ENCODE assay signal across 9 cellular contexts in the genomic region with DNA sequence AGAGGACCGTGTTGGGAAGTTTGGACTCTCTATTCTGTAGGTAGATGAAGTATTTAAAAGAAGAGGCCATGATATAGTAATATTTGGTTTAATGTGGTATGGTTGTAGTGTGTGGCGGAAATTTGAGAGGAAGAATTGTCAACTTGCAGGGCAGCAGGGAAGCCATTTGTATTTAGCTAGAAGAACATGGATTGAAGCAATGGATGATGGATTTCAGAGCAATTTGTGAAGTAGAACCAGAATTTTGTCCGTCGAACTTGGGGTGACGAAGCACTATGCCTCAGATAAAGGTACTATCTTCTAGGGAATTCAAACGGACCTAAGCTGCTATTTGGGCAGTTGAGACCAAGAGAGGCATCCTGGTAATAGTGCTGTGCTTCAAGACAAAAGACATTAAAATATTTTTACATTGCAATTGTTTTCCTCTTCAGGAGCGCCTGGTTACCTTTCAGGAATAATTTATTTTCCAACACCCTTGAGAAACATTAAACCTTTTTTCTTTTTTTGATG. TPM values are rescaled to one million over a fixed set of nuclear protein-coding genes. Genes with fewer than 3 reads are reported as not detected.
DNase-seq lines count a peak whose midpoint lies in the region; ATAC-seq and TF ChIP-seq lines count a peak whose summit lies in the region.
"Had no signal": no experiment of that assay in that cellular context is flagged by ENCODE, and none has a peak within 500 bp of the region (broad histone marks: within the 10 kb centered on the region; RNA-seq: fewer than 3 reads in every experiment).

No MANE protein-coding gene starts in this region.

- peaks cover 12% of the 10 kb centered on the region for H3F3A ChIP-seq in DOHH2 (ENCODE audit: control insufficient read depth, insufficient read depth)

- no peaks in the 10 kb centered on the region for H4K20me1 ChIP-seq in DOHH2 (ENCODE audit: control insufficient read depth, insufficient read depth, low read depth, low read length)

- H3K27me3 Mint-ChIP-seq in IgD-negative memory B cell: no peaks in the 10 kb centered on the region
- H3K27me3 Mint-ChIP-seq in chondrocyte (ENCODE audit: low read depth): no peaks in the 10 kb centered on the region

- H3K36me3 ChIP-seq in DOHH2 (ENCODE audit: control insufficient read depth, low read length) (no peaks in the 10 kb centered on the region), neutrophil (no peaks in the 10 kb centered on the region)

- peak overlapping the region; percentile 15 to 90 (median 89) for H3K27ac Mint-ChIP-seq in IgD-negative memory B cell
- peak overlapping the region; percentile 95 for H3K27ac Mint-ChIP-seq in chondrocyte (ENCODE audit: unreplicated experiment)

- H3K9me3 Mint-ChIP-seq in IgD-negative memory B cell (peaks cover 0 to 4% (median 0%) of the 10 kb centered on the region in 3 donors), chondrocyte (ENCODE audit: low read depth) (no peaks in the 10 kb centered on the region)

- H3K9me2 ChIP-seq in DOHH2 (replicated peaks; ENCODE audit: control insufficient read depth, low read length): no peaks in the 10 kb centered on the region; the same call in 1 of the 2 replicates

- H3K36me3 Mint-ChIP-seq in IgD-negative memory B cell (no peaks in the 10 kb centered on the region), chondrocyte (ENCODE audit: low read depth) (peaks cover 2% of the 10 kb centered on the region)

- H3K4me3 ChIP-seq in DOHH2 (ENCODE audit: low read length) (peak overlapping the region; percentile 36), neutrophil (ENCODE audit: low read depth in 1 of 2, low read length in 1 of 2) (peak overlapping the region; percentile 95 to 99)

- H3K4me1 Mint-ChIP-seq in IgD-negative memory B cell (peaks cover 20 to 31% (median 24%) of the 10 kb centered on the region in 3 donors), chondrocyte (ENCODE audit: low read depth) (peaks cover 43% of the 10 kb centered on the region)

- H3K4me2 ChIP-seq in DOHH2 (ENCODE audit: low read length): peak overlapping the region; percentile 46

- no peak for DNase-seq in chondrocyte (ENCODE audit: low spot score)
- DNase-seq in stimulated activated CD4-positive, alpha-beta T cell treated with anti-CD3 and anti-CD28 coated beads, Interleukin-4, amount 100 ng/mL, for 24 hours: no peak
- DNase-seq in AG20443 (ENCODE audit: low spot score): no peak
- DNase-seq in C1 segment of cervical spinal cord (lab: John Stamatoyannopoulos, UW): no peak

- H3K79me2 ChIP-seq in DOHH2 (ENCODE audit: control insufficient read depth, low read length): peaks cover 38% of the 10 kb centered on the region

- H3K9me3 ChIP-seq in DOHH2 (ENCODE audit: control insufficient read depth, insufficient read depth, low read length): no peaks in the 10 kb centered on the region
- no peaks in the 10 kb centered on the region for H3K9me3 ChIP-seq in neutrophil

- ATAC-seq in GM18867 (IDR thresholded peaks at IDR 0.05; ENCODE audit: unreplicated experiment): no peak

- H3K27me3 ChIP-seq in DOHH2 (ENCODE audit: control insufficient read depth, low read length): no peaks in the 10 kb centered on the region
- no peaks in the 10 kb centered on the region for H3K27me3 ChIP-seq in neutrophil
- H3K27me3 ChIP-seq: foreskin keratinocyte had no signal

- TF ChIP-seq CTCF in DOHH2 (IDR thresholded peaks at IDR 0.05; ENCODE audit: low read depth, low read length, poor library complexity, severe bottlenecking) (no peak), chondrocyte (IDR thresholded peaks at IDR 0.05) (no peak), neutrophil (IDR thresholded peaks at IDR 0.05) (no peak)

- peak overlapping the region; percentile 68 to 95 (median 94) for H3K4me3 Mint-ChIP-seq in IgD-negative memory B cell
- H3K4me3 Mint-ChIP-seq in chondrocyte (ENCODE audit: unreplicated experiment): peak overlapping the region; percentile 99

- no peak overlapping the region for H3K27ac ChIP-seq in DOHH2 (ENCODE audit: low read depth, low read length)
- peak overlapping the region; percentile 87 for H3K27ac ChIP-seq in neutrophil
- H3K27ac ChIP-seq: foreskin keratinocyte had no signal

- peaks cover 34% of the 10 kb centered on the region for H3K4me1 ChIP-seq in DOHH2 (ENCODE audit: control insufficient read depth, low read length)
- H3K4me1 ChIP-seq in neutrophil (ENCODE audit: control insufficient read depth in 1 of 2, insufficient read depth in 1 of 2, low read depth in 1 of 2, low read length in 1 of 2): peaks cover 37 to 42% of the 10 kb centered on the region in 2 experiments

RNA-seq across cellular contexts. Expression of a gene that starts 0.6 kb away (rescaled TPM):
- 28.8 TPM for polyA plus RNA-seq in IgD-negative memory B cell
- total RNA-seq in chondrocyte: 95.3 to 97.1 TPM (median 95.8 TPM) in 3 replicates

RNA-seq across cellular contexts. Expression of a gene that starts 28.7 kb away (rescaled TPM):
- 6.4 TPM for polyA plus RNA-seq in IgD-negative memory B cell
- total RNA-seq in chondrocyte: 4.0 to 11.1 TPM (median 4.7 TPM) in 3 replicates

RNA-seq across cellular contexts. Expression of a gene that starts 28.9 kb away (rescaled TPM):
- 3.8 TPM for polyA plus RNA-seq in IgD-negative memory B cell
- 12.1 to 16.5 TPM (median 13.6 TPM) in 3 replicates for total RNA-seq in chondrocyte
